In genomic region chr6:144624246-144624645, GRCh38 we compare ENCODE assay signal across 29 cellular contexts.
"Had no signal": no experiment of that assay in that cellular context is flagged by ENCODE, and none has a peak within 500 bp of the region (broad histone marks: within the 10 kb centered on the region; RNA-seq: fewer than 3 reads in every experiment).

No MANE protein-coding gene starts in this region.

- H3K9ac ChIP-seq: parathyroid adenoma had no signal

- H3K27me3 ChIP-seq: dorsolateral prefrontal cortex, sigmoid colon, testis, uterus had no signal

- H3K9me3 ChIP-seq: left ventricle myocardium inferior, sigmoid colon, testis, uterus had no signal

- H3K36me3 ChIP-seq: left ventricle myocardium inferior, sigmoid colon, uterus had no signal

- H3K36me3 Mint-ChIP-seq: brain had no signal

- H3K4me1 ChIP-seq: left ventricle myocardium inferior, testis had no signal

- H2AFZ ChIP-seq: parathyroid adenoma had no signal

- FAIRE-seq: endothelial cell of umbilical vein, frontal cortex had no signal

- H3K27ac Mint-ChIP-seq: activated CD4-positive, alpha-beta T cell treated with anti-CD3 and anti-CD28 coated beads for 36 hours; activated naive CD4-positive, alpha-beta T cell treated with anti-CD3 and anti-CD28 coated beads, Interleukin-2, amount 10 ng/mL, durations not matched to agents 7 days and 5 days; brain; T-helper 17 cell had no signal

- H3K27me3 Mint-ChIP-seq: activated CD4-positive, alpha-beta T cell treated with anti-CD3 and anti-CD28 coated beads for 36 hours; activated naive CD4-positive, alpha-beta T cell treated with anti-CD3 and anti-CD28 coated beads, Interleukin-2, amount 10 ng/mL, durations not matched to agents 7 days and 5 days; brain; effector memory CD8-positive, alpha-beta T cell; T-helper 17 cell had no signal

- H3K9me3 Mint-ChIP-seq: activated naive CD4-positive, alpha-beta T cell treated with anti-CD3 and anti-CD28 coated beads, Interleukin-2, amount 10 ng/mL, durations not matched to agents 7 days and 5 days; brain; effector memory CD8-positive, alpha-beta T cell had no signal

- H3K4me2 ChIP-seq: smooth muscle cell had no signal

- ATAC-seq: activated CD4-positive, alpha-beta T cell treated with anti-CD3 and anti-CD28 coated beads for 36 hours; effector memory CD8-positive, alpha-beta T cell; esophagus mucosa; T-helper 17 cell had no signal

- H3K4me3 ChIP-seq: dorsolateral prefrontal cortex, left ventricle myocardium inferior, sigmoid colon, smooth muscle cell, testis, uterus had no signal

- H3K4me3 Mint-ChIP-seq: activated CD4-positive, alpha-beta T cell treated with anti-CD3 and anti-CD28 coated beads for 36 hours; activated naive CD4-positive, alpha-beta T cell treated with anti-CD3 and anti-CD28 coated beads, Interleukin-2, amount 10 ng/mL, durations not matched to agents 7 days and 5 days; brain; effector memory CD8-positive, alpha-beta T cell; T-helper 17 cell had no signal

- H3K27ac ChIP-seq: dorsolateral prefrontal cortex, left ventricle myocardium inferior, parathyroid adenoma, sigmoid colon, testis, uterus had no signal

- DNase-seq: activated CD4-positive, alpha-beta T cell treated with anti-CD3 and anti-CD28 coated beads for 36 hours; activated CD4-positive, alpha-beta T cell treated with anti-CD3 and anti-CD28 coated beads, Interleukin-2, amount 50 U/mL, for 4 hours; activated CD8-positive, alpha-beta memory T cell treated with anti-CD3 and anti-CD28 coated beads for 24 hours; activated CD8-positive, alpha-beta memory T cell treated with anti-CD3 and anti-CD28 coated beads, Interleukin-2, amount 50 U/mL, for 48 hours; activated effector memory CD4-positive, alpha-beta T cell treated with anti-CD3 and anti-CD28 coated beads, Interleukin-2, amount 50 U/mL, for 16 hours; activated naive CD4-positive, alpha-beta T cell treated with anti-CD3 and anti-CD28 coated beads, Interleukin-2, amount 10 ng/mL, durations not matched to agents 7 days and 5 days; activated T-cell treated with anti-CD3 and anti-CD28 coated beads, Interleukin-2, amount 50 U/mL, for 48 hours; aorta; caudate nucleus; dorsolateral prefrontal cortex; effector memory CD8-positive, alpha-beta T cell; hippocampal formation; left ventricle myocardium inferior; midbrain; nucleus accumbens; sigmoid colon; stimulated activated CD4-positive, alpha-beta T cell treated with anti-CD3 and anti-CD28 coated beads, Interleukin-15, amount 100 ng/mL, for 24 hours; stimulated activated naive CD4-positive, alpha-beta T cell; SW 1271; T-helper 17 cell; testis; trophoblast cell; uterus had no signal

- H3K4me1 Mint-ChIP-seq: activated naive CD4-positive, alpha-beta T cell treated with anti-CD3 and anti-CD28 coated beads, Interleukin-2, amount 10 ng/mL, durations not matched to agents 7 days and 5 days had no signal
